In the genomic region with DNA sequence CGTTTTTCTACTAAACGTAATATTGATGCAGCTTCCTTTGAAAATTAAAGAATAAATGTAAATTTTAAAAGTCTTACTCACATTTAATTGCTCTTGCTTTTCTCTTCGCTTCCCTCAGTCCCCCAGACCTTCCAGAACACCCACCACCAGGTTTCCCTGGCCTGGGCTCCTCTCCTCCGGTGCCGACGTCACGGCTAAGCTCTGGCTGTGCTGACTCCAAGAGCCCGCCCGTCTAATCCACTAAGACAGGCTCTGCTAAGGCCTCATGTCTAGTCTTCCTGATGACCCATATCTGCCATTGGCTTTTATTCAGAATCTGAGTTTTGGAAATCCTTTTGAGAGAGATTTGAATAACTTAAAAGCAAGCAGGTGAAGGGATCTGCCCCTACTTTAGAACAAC, we compare ENCODE assay signal across 16 cellular contexts. TPM values are rescaled to one million over a fixed set of nuclear protein-coding genes. Genes with fewer than 3 reads are reported as not detected.
DNase-seq lines count a peak whose midpoint lies in the region; ATAC-seq and TF ChIP-seq lines count a peak whose summit lies in the region.
"Had no signal": no experiment of that assay in that cellular context is flagged by ENCODE, and none has a peak within 500 bp of the region (broad histone marks: within the 10 kb centered on the region; RNA-seq: fewer than 3 reads in every experiment).

No MANE protein-coding gene starts in this region.

- POLR2A ChIA-PET in HEK293 (lab: Yijun Ruan, JAX), result no interaction called here

- no peak for TF ChIP-seq CTCF in HEK293 (tag by site-specific recombination; IDR thresholded peaks at IDR 0.05)

- H3K4me3 Mint-ChIP-seq in CD4-positive, CD25-positive, alpha-beta regulatory T cell, result no peak overlapping the region
- no peak overlapping the region for H3K4me3 Mint-ChIP-seq in activated naive CD8-positive, alpha-beta T cell
- H3K4me3 Mint-ChIP-seq in naive B cell, result peak overlapping the region in 1 of 8 donors; percentile 54
- H3K4me3 Mint-ChIP-seq in activated T-helper 2 cell treated with anti-CD3 and anti-CD28 coated beads, Interferon-gamma antibody, Interleukin-2, Interleukin-4, amounts not matched to agents 10 μg/mL and 5 μg/mL and 100 μg/mL, durations not matched to agents 14 hours and 24 hours and 36 hours (ENCODE audit: low read depth), result no peak overlapping the region

- no peak for ATAC-seq in CD4-positive, CD25-positive, alpha-beta regulatory T cell (ENCODE audit: low read depth in 2 of 2)
- ATAC-seq in naive B cell (ENCODE audit: low read depth in 2 of 2), result no peak
- ATAC-seq in HG02623 (IDR thresholded peaks at IDR 0.05; ENCODE audit: unreplicated experiment), result no peak
- ATAC-seq: mucosa of descending colon had no signal

- peaks cover 4% of the 10 kb centered on the region for H3K4me1 ChIP-seq in CD4-positive, CD25-positive, alpha-beta regulatory T cell (ENCODE audit: control insufficient read depth, insufficient read depth, low read length, poor library complexity, severe bottlenecking)
- peaks cover 7% of the 10 kb centered on the region for H3K4me1 ChIP-seq in HEK293 (ENCODE audit: control insufficient read depth, insufficient read depth, low read length)

- H3K4me1 Mint-ChIP-seq in CD4-positive, CD25-positive, alpha-beta regulatory T cell, result peaks cover 14 to 52% (median 37%) of the 10 kb centered on the region in 4 donors
- peaks cover 42% of the 10 kb centered on the region for H3K4me1 Mint-ChIP-seq in activated naive CD8-positive, alpha-beta T cell (ENCODE audit: low read depth)
- H3K4me1 Mint-ChIP-seq in naive B cell, result peaks cover 36 to 64% (median 50%) of the 10 kb centered on the region in 3 donors
- peaks cover 19% of the 10 kb centered on the region for H3K4me1 Mint-ChIP-seq in activated T-helper 2 cell treated with anti-CD3 and anti-CD28 coated beads, Interferon-gamma antibody, Interleukin-2, Interleukin-4, amounts not matched to agents 10 μg/mL and 5 μg/mL and 100 μg/mL, durations not matched to agents 14 hours and 24 hours and 36 hours (ENCODE audit: low read depth)

- no peak overlapping the region for H3K27ac ChIP-seq in CD4-positive, CD25-positive, alpha-beta regulatory T cell (ENCODE audit: insufficient read depth, low read length, poor library complexity, severe bottlenecking)
- H3K27ac ChIP-seq in HEK293 (ENCODE audit: extremely low read depth, low read depth, low read length), result no peak overlapping the region
- H3K27ac ChIP-seq: thoracic aorta had no signal

- intact Hi-C loops in activated T-helper 2 cell treated with anti-CD3 and anti-CD28 coated beads, Interferon-gamma antibody, Interleukin-2, Interleukin-4, amounts not matched to agents 10 μg/mL and 5 μg/mL and 100 μg/mL, durations not matched to agents 14 hours and 24 hours and 36 hours (cut with micrococcal nuclease), result no loop called here

- H3K36me3 Mint-ChIP-seq in CD4-positive, CD25-positive, alpha-beta regulatory T cell, result peaks cover 30% of the 10 kb centered on the region
- H3K36me3 Mint-ChIP-seq in activated naive CD8-positive, alpha-beta T cell, result no peaks in the 10 kb centered on the region
- H3K36me3 Mint-ChIP-seq in naive B cell, result no peaks in the 10 kb centered on the region
- peaks cover 55% of the 10 kb centered on the region for H3K36me3 Mint-ChIP-seq in activated T-helper 2 cell treated with anti-CD3 and anti-CD28 coated beads, Interferon-gamma antibody, Interleukin-2, Interleukin-4, amounts not matched to agents 10 μg/mL and 5 μg/mL and 100 μg/mL, durations not matched to agents 14 hours and 24 hours and 36 hours (ENCODE audit: low read depth)

- H3K27me3 ChIP-seq in CD4-positive, CD25-positive, alpha-beta regulatory T cell (ENCODE audit: control insufficient read depth, insufficient read depth, low read length), result no peaks in the 10 kb centered on the region
- H3K27me3 ChIP-seq: Peyer's patch had no signal

- no peak for DNase-seq in CD4-positive, CD25-positive, alpha-beta regulatory T cell
- DNase-seq in naive B cell (no peak), NCI-H1436 treated with DMSO at 0.1 percent for 48 hours (lab: John Stamatoyannopoulos, UW) (no peak), 8988T (no peak)
- no peak for DNase-seq in activated T-helper 2 cell treated with anti-CD3 and anti-CD28 coated beads, Interferon-gamma antibody, Interleukin-2, Interleukin-4, amounts not matched to agents 10 μg/mL and 5 μg/mL and 100 μg/mL, durations not matched to agents 14 hours and 24 hours and 36 hours (ENCODE audit: low spot score)
- DNase-seq: kidney, mucosa of descending colon, NCI-H1694 treated with DMSO at 0.1 percent for 48 hours, NCI-H526, Peyer's patch, T-helper 1 cell had no signal

- peaks cover 48% of the 10 kb centered on the region for H3K36me3 ChIP-seq in CD4-positive, CD25-positive, alpha-beta regulatory T cell (ENCODE audit: control insufficient read depth, insufficient read depth, low read length)
- peaks cover 2 to 49% of the 10 kb centered on the region in 2 experiments; a peak in 2 of 3 replicates for H3K36me3 ChIP-seq in HEK293 (ENCODE audit: control insufficient read depth in 2 of 2, insufficient read depth in 1 of 2, low read length in 2 of 2)
- H3K36me3 ChIP-seq: prostate gland had no signal

- H3K4me3 ChIP-seq in CD4-positive, CD25-positive, alpha-beta regulatory T cell (ENCODE audit: low read depth, low read length), result no peak overlapping the region
- H3K4me3 ChIP-seq in HEK293 (ENCODE audit: low read depth, low read length), result no peak overlapping the region
- H3K4me3 ChIP-seq: mucosa of descending colon, Peyer's patch, prostate gland, thoracic aorta had no signal

- H3K27me3 Mint-ChIP-seq in CD4-positive, CD25-positive, alpha-beta regulatory T cell, result no peaks in the 10 kb centered on the region
- H3K27me3 Mint-ChIP-seq in activated naive CD8-positive, alpha-beta T cell, result no peaks in the 10 kb centered on the region
- no peaks in the 10 kb centered on the region for H3K27me3 Mint-ChIP-seq in naive B cell
- no peaks in the 10 kb centered on the region for H3K27me3 Mint-ChIP-seq in activated T-helper 2 cell treated with anti-CD3 and anti-CD28 coated beads, Interferon-gamma antibody, Interleukin-2, Interleukin-4, amounts not matched to agents 10 μg/mL and 5 μg/mL and 100 μg/mL, durations not matched to agents 14 hours and 24 hours and 36 hours (ENCODE audit: low read depth)

- H3K9me3 ChIP-seq in CD4-positive, CD25-positive, alpha-beta regulatory T cell (ENCODE audit: control insufficient read depth in 2 of 2, low read length in 2 of 2), result no peaks in the 10 kb centered on the region
- H3K9me3 ChIP-seq in HEK293 (ENCODE audit: control insufficient read depth, insufficient read depth, low read depth, low read length), result no peaks in the 10 kb centered on the region
- H3K9me3 ChIP-seq: mucosa of descending colon, Peyer's patch, prostate gland, thoracic aorta had no signal

- H3K9me3 Mint-ChIP-seq in CD4-positive, CD25-positive, alpha-beta regulatory T cell, result no peaks in the 10 kb centered on the region
- no peaks in the 10 kb centered on the region for H3K9me3 Mint-ChIP-seq in activated naive CD8-positive, alpha-beta T cell (ENCODE audit: low read depth)
- H3K9me3 Mint-ChIP-seq in naive B cell, result no peaks in the 10 kb centered on the region
- no peaks in the 10 kb centered on the region for H3K9me3 Mint-ChIP-seq in activated T-helper 2 cell treated with anti-CD3 and anti-CD28 coated beads, Interferon-gamma antibody, Interleukin-2, Interleukin-4, amounts not matched to agents 10 μg/mL and 5 μg/mL and 100 μg/mL, durations not matched to agents 14 hours and 24 hours and 36 hours

- peak overlapping the region; percentile 54 to 92 (median 66) for H3K27ac Mint-ChIP-seq in CD4-positive, CD25-positive, alpha-beta regulatory T cell
- peak overlapping the region; percentile 90 for H3K27ac Mint-ChIP-seq in activated naive CD8-positive, alpha-beta T cell
- peak overlapping the region in 5 of 6 donors; percentile 6 to 96 (median 82) for H3K27ac Mint-ChIP-seq in naive B cell
- no peak overlapping the region for H3K27ac Mint-ChIP-seq in activated T-helper 2 cell treated with anti-CD3 and anti-CD28 coated beads, Interferon-gamma antibody, Interleukin-2, Interleukin-4, amounts not matched to agents 10 μg/mL and 5 μg/mL and 100 μg/mL, durations not matched to agents 14 hours and 24 hours and 36 hours

- CTCF ChIA-PET in HEK293 (lab: Yijun Ruan, JAX), result no interaction called here

TF ChIP-seq in HEK293, 187 proteins besides CTCF, POLR2A, EP300 and RAD21:
- TF ChIP-seq, protein P1, sequence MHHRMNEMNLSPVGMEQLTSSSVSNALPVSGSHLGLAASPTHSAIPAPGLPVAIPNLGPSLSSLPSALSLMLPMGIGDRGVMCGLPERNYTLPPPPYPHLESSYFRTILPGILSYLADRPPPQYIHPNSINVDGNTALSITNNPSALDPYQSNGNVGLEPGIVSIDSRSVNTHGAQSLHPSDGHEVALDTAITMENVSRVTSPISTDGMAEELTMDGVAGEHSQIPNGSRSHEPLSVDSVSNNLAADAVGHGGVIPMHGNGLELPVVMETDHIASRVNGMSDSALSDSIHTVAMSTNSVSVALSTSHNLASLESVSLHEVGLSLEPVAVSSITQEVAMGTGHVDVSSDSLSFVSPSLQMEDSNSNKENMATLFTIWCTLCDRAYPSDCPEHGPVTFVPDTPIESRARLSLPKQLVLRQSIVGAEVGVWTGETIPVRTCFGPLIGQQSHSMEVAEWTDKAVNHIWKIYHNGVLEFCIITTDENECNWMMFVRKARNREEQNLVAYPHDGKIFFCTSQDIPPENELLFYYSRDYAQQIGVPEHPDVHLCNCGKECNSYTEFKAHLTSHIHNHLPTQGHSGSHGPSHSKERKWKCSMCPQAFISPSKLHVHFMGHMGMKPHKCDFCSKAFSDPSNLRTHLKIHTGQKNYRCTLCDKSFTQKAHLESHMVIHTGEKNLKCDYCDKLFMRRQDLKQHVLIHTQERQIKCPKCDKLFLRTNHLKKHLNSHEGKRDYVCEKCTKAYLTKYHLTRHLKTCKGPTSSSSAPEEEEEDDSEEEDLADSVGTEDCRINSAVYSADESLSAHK (tag by site-specific recombination; IDR thresholded peaks at IDR 0.05), result no peak
- TF ChIP-seq ZNF10 (tag by site-specific recombination; IDR thresholded peaks at IDR 0.05), result peak; percentile 47; the same call in 1 of the 2 replicates

RNA-seq across cellular contexts. Expression of a gene that starts 53.9 kb away (rescaled TPM):
- 52.6 TPM for total RNA-seq in CD4-positive, CD25-positive, alpha-beta regulatory T cell
- polyA plus RNA-seq in CD4-positive, CD25-positive, alpha-beta regulatory T cell, result 10 to 100 TPM; 18.7 to 27.1 (median 21.2) TPM
- 10 to 100 TPM; 38.4 to 56.6 (median 44.5) TPM for polyA plus RNA-seq in naive B cell (ENCODE audit: low read depth in 6 of 6)
- 81.8 and 84.5 TPM in 2 replicates for total RNA-seq in activated T-helper 2 cell treated with anti-CD3 and anti-CD28 coated beads, Interferon-gamma antibody, Interleukin-2, Interleukin-4, amounts not matched to agents 10 μg/mL and 5 μg/mL and 100 μg/mL, durations not matched to agents 14 hours and 24 hours and 36 hours

RNA-seq across cellular contexts. Expression of a gene that starts 58.7 kb away (rescaled TPM):
- 242 TPM for total RNA-seq in CD4-positive, CD25-positive, alpha-beta regulatory T cell
- 100 to 1,000 TPM in 2 of 4 donors, 10 to 100 TPM in 2; 47.0 to 106 (median 78.3) TPM for polyA plus RNA-seq in CD4-positive, CD25-positive, alpha-beta regulatory T cell
- 100 to 1,000 TPM in 3 of 6 donors, 10 to 100 TPM in 3; 57.9 to 131 (median 92.3) TPM for polyA plus RNA-seq in naive B cell (ENCODE audit: low read depth in 6 of 6)
- total RNA-seq in activated T-helper 2 cell treated with anti-CD3 and anti-CD28 coated beads, Interferon-gamma antibody, Interleukin-2, Interleukin-4, amounts not matched to agents 10 μg/mL and 5 μg/mL and 100 μg/mL, durations not matched to agents 14 hours and 24 hours and 36 hours, result 452 and 471 TPM in 2 replicates
